ENCODE assay signal across 26 cellular contexts in genomic region chr11:31408205-31408604, GRCh38. TPM values are rescaled to one million over a fixed set of nuclear protein-coding genes. Genes with fewer than 3 reads are reported as not detected.
"Had no signal": no experiment of that assay in that cellular context is flagged by ENCODE, and none has a peak within 500 bp of the region (broad histone marks: within the 10 kb centered on the region; RNA-seq: fewer than 3 reads in every experiment).

No MANE protein-coding gene starts in this region.

- H3K27ac Mint-ChIP-seq: activated naive CD8-positive, alpha-beta T cell treated with anti-CD3 and anti-CD28 coated beads, Interleukin-2, amount 50 U/mL, for 24 hours; mesothelial cell of epicardium; naive B cell; nephron progenitor cell; progenitor cell of endocrine pancreas; stimulated activated naive B cell treated with anti-CD40 and anti-IgM and Interleukin-4, amounts not matched to agents 10 μg/mL and 1 μg/mL and 100 μg/mL, for 72 hours had no signal

- H3K4me3 Mint-ChIP-seq: activated naive CD8-positive, alpha-beta T cell treated with anti-CD3 and anti-CD28 coated beads, Interleukin-2, amount 50 U/mL, for 24 hours; activated T-cell treated with anti-CD3 and anti-CD28 coated beads, Interleukin-2, amount 50 U/mL, for 4 hours; mesothelial cell of epicardium; naive B cell; nephron progenitor cell; stimulated activated naive B cell treated with anti-CD40 and anti-IgM and Interleukin-4, amounts not matched to agents 10 μg/mL and 1 μg/mL and 100 μg/mL, for 72 hours had no signal

- H3K27me3 Mint-ChIP-seq: activated naive CD8-positive, alpha-beta T cell treated with anti-CD3 and anti-CD28 coated beads, Interleukin-2, amount 50 U/mL, for 24 hours; naive B cell; progenitor cell of endocrine pancreas; stimulated activated naive B cell treated with anti-CD40 and anti-IgM and Interleukin-4, amounts not matched to agents 10 μg/mL and 1 μg/mL and 100 μg/mL, for 72 hours had no signal

- DNase-seq: activated CD4-positive, alpha-beta T cell treated with anti-CD3 and anti-CD28 coated beads, Interleukin-2, amount 50 U/mL, for 1 hour; activated CD8-positive, alpha-beta memory T cell treated with anti-CD3 and anti-CD28 coated beads, Interleukin-2, amount 50 U/mL, for 48 hours; activated effector memory CD4-positive, alpha-beta T cell treated with Interleukin-2 at 50 U/mL for 16 hours; activated naive CD4-positive, alpha-beta T cell treated with anti-CD3 and anti-CD28 coated beads, Interleukin-2, amount 50 U/mL, for 16 hours; activated naive CD8-positive, alpha-beta T cell treated with anti-CD3 and anti-CD28 coated beads, Interleukin-2, amount 50 U/mL, for 24 hours; activated T-cell treated with anti-CD3 and anti-CD28 coated beads, Interleukin-2, amount 50 U/mL, for 4 hours; amygdala; caudate nucleus; foreskin fibroblast; head of caudate nucleus; hippocampal formation; naive B cell; nephron progenitor cell; ovary; stimulated activated CD4-positive, alpha-beta T cell treated with anti-CD3 and anti-CD28 coated beads, Interleukin-12 subunit alpha, Interleukin-12 subunit beta, amount 100 ng/mL, for 4 hours; stimulated activated CD4-positive, alpha-beta T cell treated with anti-CD3 and anti-CD28 coated beads, Interleukin-4, amount 100 ng/mL, for 24 hours; stimulated activated CD8-positive, alpha-beta memory T cell treated with anti-CD3 and anti-CD28 coated beads, Interleukin-4, amount 100 ng/mL, for 48 hours; stimulated activated naive B cell treated with anti-CD40 and anti-IgM and Interleukin-4, amounts not matched to agents 10 μg/mL and 1 μg/mL and 100 μg/mL, for 72 hours; transverse colon had no signal

- H3K4me1 Mint-ChIP-seq: mesothelial cell of epicardium, nephron progenitor cell had no signal

- ATAC-seq: activated naive CD8-positive, alpha-beta T cell treated with anti-CD3 and anti-CD28 coated beads, Interleukin-2, amount 50 U/mL, for 24 hours; esophagus mucosa; sciatic nerve; stimulated activated naive B cell treated with anti-CD40 and anti-IgM and Interleukin-4, amounts not matched to agents 10 μg/mL and 1 μg/mL and 100 μg/mL, for 72 hours had no signal

RNA-seq across cellular contexts. Expression of gene DCDC1, which starts 38.7 kb away (rescaled TPM):
- total RNA-seq: chondrocyte; endothelial cell of umbilical vein; esophagus mucosa; T-helper 1 cell treated with Interleukin-12 subunit alpha and Interleukin-12 subunit beta and Interleukin-4 antibody, amounts not matched to agents 30 ng/mL and 1 ng/mL, for 36 hours had no signal
